In genomic region chr14:101552786-101553231, GRCh38 we compare ENCODE assay signal across 23 cellular contexts. TPM values are rescaled to one million over a fixed set of nuclear protein-coding genes. Genes with fewer than 3 reads are reported as not detected.
A peak's percentile ranks its signal among the peaks of the same experiment; 100 is the strongest.
DNase-seq lines count a peak whose midpoint lies in the region; ATAC-seq, FAIRE-seq and TF ChIP-seq lines count a peak whose summit lies in the region.
"Had no signal": no experiment of that assay in that cellular context is flagged by ENCODE, and none has a peak within 500 bp of the region (broad histone marks: within the 10 kb centered on the region; RNA-seq: fewer than 3 reads in every experiment).

No MANE protein-coding gene starts in this region.

- no peak overlapping the region for H3K4ac ChIP-seq in trophoblast cell (ENCODE audit: low read depth, low read length)

- no peak overlapping the region for H2BK12ac ChIP-seq in trophoblast cell (ENCODE audit: low read length)

- H3K4me3 Mint-ChIP-seq in glutamatergic neuron (ENCODE audit: unreplicated experiment) = no peak overlapping the region
- no peak overlapping the region for H3K4me3 Mint-ChIP-seq in CD4-positive, alpha-beta memory T cell
- H3K4me3 Mint-ChIP-seq: CD8-positive, alpha-beta memory T cell had no signal

- no peak overlapping the region for H2AFZ ChIP-seq in trophoblast cell (ENCODE audit: insufficient read depth, low read length, poor library complexity)

- FAIRE-seq in A549 (lab: Jason Lieb, UNC) = peak; percentile 89
- FAIRE-seq: D721Med, GM12892, GM18507, RCC 7860 had no signal

- H3K36me3 ChIP-seq in colonic mucosa (no peaks in the 10 kb centered on the region), trophoblast cell (ENCODE audit: control insufficient read depth in 1 of 2, insufficient read depth in 2 of 2, low read length in 2 of 2) (peaks cover 2 to 5% of the 10 kb centered on the region in 2 experiments)
- no peaks in the 10 kb centered on the region for H3K36me3 ChIP-seq in CD4-positive, alpha-beta memory T cell (ENCODE audit: insufficient read depth, low read length)
- H3K36me3 ChIP-seq: BLaER1 treated with 17β-estradiol and CSF1 and Interleukin-3, amounts not matched to agents 10 nM and 100 nM had no signal

- intact Hi-C loops in colonic mucosa (cut with DNase I) = no loop called here
- intact Hi-C loops in CD4-positive, alpha-beta memory T cell (cut with micrococcal nuclease) = no loop called here

- no peak overlapping the region for H3K9ac ChIP-seq in colonic mucosa (ENCODE audit: low read depth in 2 of 2, low read length in 2 of 2)
- peak overlapping the region; percentile 17 for H3K9ac ChIP-seq in trophoblast cell (ENCODE audit: low read length)
- H3K9ac ChIP-seq: BLaER1 treated with 17β-estradiol and CSF1 and Interleukin-3, amounts not matched to agents 10 nM and 100 nM; KMS-11 had no signal

- no peaks in the 10 kb centered on the region for H3K9me3 ChIP-seq in A549
- H3K9me3 ChIP-seq in colonic mucosa = no peaks in the 10 kb centered on the region
- no peaks in the 10 kb centered on the region for H3K9me3 ChIP-seq in trophoblast cell (ENCODE audit: insufficient read depth, low read depth, low read length)
- no peaks in the 10 kb centered on the region for H3K9me3 ChIP-seq in CD4-positive, alpha-beta memory T cell (ENCODE audit: control insufficient read depth in 1 of 2, low read length in 2 of 2)
- H3K9me3 ChIP-seq: BLaER1 treated with 17β-estradiol and CSF1 and Interleukin-3, amounts not matched to agents 10 nM and 100 nM had no signal

- TF ChIP-seq POLR2A in A549 (IDR thresholded peaks at IDR 0.05; ENCODE audit: low read length) = no peak

- no peaks in the 10 kb centered on the region for H3K36me3 Mint-ChIP-seq in glutamatergic neuron (ENCODE audit: unreplicated experiment)
- H3K36me3 Mint-ChIP-seq in CD4-positive, alpha-beta memory T cell = no peaks in the 10 kb centered on the region
- H3K36me3 Mint-ChIP-seq: CD8-positive, alpha-beta memory T cell had no signal

- no peaks in the 10 kb centered on the region for H3K79me1 ChIP-seq in trophoblast cell (ENCODE audit: low read length)

- H2BK5ac ChIP-seq in trophoblast cell (ENCODE audit: low read depth, low read length, poor library complexity) = no peak overlapping the region

- H4K12ac ChIP-seq in trophoblast cell (ENCODE audit: low read depth, low read length) = no peak overlapping the region

- H3K4me3 ChIP-seq in A549 (no peak overlapping the region), colonic mucosa (no peak overlapping the region), trophoblast cell (ENCODE audit: low read depth, low read length) (no peak overlapping the region)
- no peak overlapping the region for H3K4me3 ChIP-seq in CD4-positive, alpha-beta memory T cell (ENCODE audit: low read length in 2 of 2)
- H3K4me3 ChIP-seq: BLaER1 treated with 17β-estradiol and CSF1 and Interleukin-3, amounts not matched to agents 10 nM and 100 nM had no signal

- TF ChIP-seq CTCF in A549 (IDR thresholded peaks at IDR 0.05) = no peak
- TF ChIP-seq CTCF in colonic mucosa (IDR thresholded peaks at IDR 0.05) = no peak
- no peak for TF ChIP-seq CTCF in glutamatergic neuron (IDR thresholded peaks at IDR 0.05; ENCODE audit: partially characterized antibody, unreplicated experiment)

- no peak overlapping the region for H2BK120ac ChIP-seq in trophoblast cell (ENCODE audit: insufficient read depth, low read length, poor library complexity)

- H3K79me2 ChIP-seq in trophoblast cell (ENCODE audit: control insufficient read depth, insufficient read depth, low read length, poor library complexity) = no peaks in the 10 kb centered on the region

- H4K91ac ChIP-seq in trophoblast cell (ENCODE audit: low read depth, low read length) = no peak overlapping the region

- H3K27me3 Mint-ChIP-seq in glutamatergic neuron (ENCODE audit: unreplicated experiment) = peaks cover 16% of the 10 kb centered on the region
- H3K27me3 Mint-ChIP-seq in CD4-positive, alpha-beta memory T cell = peaks cover 11 to 20% of the 10 kb centered on the region in 2 donors

- peaks cover 50% of the 10 kb centered on the region for H3K4me1 ChIP-seq in A549
- H3K4me1 ChIP-seq in colonic mucosa = no peaks in the 10 kb centered on the region
- no peaks in the 10 kb centered on the region for H3K4me1 ChIP-seq in trophoblast cell (ENCODE audit: control insufficient read depth in 1 of 2, insufficient read depth in 2 of 2, low read length in 2 of 2)
- H3K4me1 ChIP-seq in CD4-positive, alpha-beta memory T cell (ENCODE audit: insufficient read depth, low read length) = no peaks in the 10 kb centered on the region

- no peak for TF ChIP-seq RAD21 in A549 (conservative IDR thresholded peaks at IDR 0.05 in 1 of 2, IDR thresholded peaks at IDR 0.05 in 1 of 2)

- H2AK5ac ChIP-seq in trophoblast cell (ENCODE audit: low read length) = no peak overlapping the region

- TF ChIP-seq EP300 in A549 (IDR thresholded peaks at IDR 0.05) = peak in 1 of 2 experiments; percentile 54; a peak in 1 of 5 replicates

- no peak overlapping the region for H4K8ac ChIP-seq in trophoblast cell (ENCODE audit: low read depth, low read length)

- POLR2A ChIA-PET in A549 (lab: Yijun Ruan, JAX) = interaction anchor here (1.2 to 2.1 kb wide), 2 partner anchors 72 to 76 kb away, joined by 6 to 12 read pairs; no protein-coding TSS in a partner anchor
- POLR2A ChIA-PET in CD4-positive, alpha-beta memory T cell (lab: Charles Lee; ENCODE audit: partially characterized antibody) = no interaction called here

- H3K27ac ChIP-seq in A549 = peak overlapping the region; percentile 56 to 80; a peak in 5 of 6 replicates
- H3K27ac ChIP-seq in colonic mucosa = no peak overlapping the region
- no peak overlapping the region for H3K27ac ChIP-seq in trophoblast cell (ENCODE audit: low read depth, low read length)
- no peak overlapping the region for H3K27ac ChIP-seq in CD4-positive, alpha-beta memory T cell (ENCODE audit: low read depth, low read length)
- H3K27ac ChIP-seq: BLaER1 treated with 17β-estradiol and CSF1 and Interleukin-3, amounts not matched to agents 10 nM and 100 nM; KMS-11 had no signal

- no peak overlapping the region for H3K23ac ChIP-seq in trophoblast cell (ENCODE audit: low read length)

- no peak overlapping the region for H3K27ac Mint-ChIP-seq in glutamatergic neuron (ENCODE audit: unreplicated experiment)
- no peak overlapping the region for H3K27ac Mint-ChIP-seq in CD4-positive, alpha-beta memory T cell

- no peaks in the 10 kb centered on the region for H3K27me3 ChIP-seq in colonic mucosa
- no peaks in the 10 kb centered on the region for H3K27me3 ChIP-seq in trophoblast cell (ENCODE audit: insufficient read depth, low read length)
- no peaks in the 10 kb centered on the region for H3K27me3 ChIP-seq in CD4-positive, alpha-beta memory T cell (ENCODE audit: insufficient read depth, low read length)

- peak; percentile 83 to 92 for DNase-seq in A549 (ENCODE audit: low read depth in 1 of 2, low spot score in 1 of 2)
- DNase-seq in NCI-H460 (ENCODE audit: extremely low read depth, low read depth) = peak; percentile 67
- DNase-seq in colonic mucosa = peak; percentile 46
- DNase-seq in trophoblast cell = no peak
- no peak for DNase-seq in NCI-H2227 treated with DMSO at 0.1 percent for 48 hours (lab: John Stamatoyannopoulos, UW)
- no peak for DNase-seq in glutamatergic neuron
- DNase-seq in CD4-positive, alpha-beta memory T cell = no peak
- DNase-seq: CD8-positive, alpha-beta memory T cell; GOT3; NCI-H1048; NCI-H1436; NCI-H2029; NCI-H2171; NCI-H446 treated with DMSO at 0.1 percent for 48 hours; SIG-M5 had no signal

- WGBS in A549 (ENCODE audit: missing lambda C conversion rate) = 13% methylated on average over 8 of the region's 9 CpGs
- no CpG with 5 or more reads among the region's 9 CpGs for WGBS in trophoblast cell (ENCODE audit: extremely low coverage, insufficient coverage, insufficient read length)

- no peak overlapping the region for H3K18ac ChIP-seq in trophoblast cell (ENCODE audit: low read length)

- H3K14ac ChIP-seq in trophoblast cell (ENCODE audit: low read length) = no peak overlapping the region

- peaks cover 12% of the 10 kb centered on the region for H3K9me3 Mint-ChIP-seq in glutamatergic neuron (ENCODE audit: unreplicated experiment)
- no peaks in the 10 kb centered on the region for H3K9me3 Mint-ChIP-seq in CD4-positive, alpha-beta memory T cell

- ATAC-seq in A549 = peak; percentile 62 to 88

- H3K4me2 ChIP-seq in A549 (peak overlapping the region; percentile 44), trophoblast cell (ENCODE audit: low read length) (no peak overlapping the region)
- H3K4me2 ChIP-seq: BLaER1 treated with 17β-estradiol and CSF1 and Interleukin-3, amounts not matched to agents 10 nM and 100 nM; KMS-11 had no signal

- H3K4me1 Mint-ChIP-seq in glutamatergic neuron (ENCODE audit: low read depth, unreplicated experiment) = no peaks in the 10 kb centered on the region
- peaks cover 0 to 4% (median 2%) of the 10 kb centered on the region in 4 donors for H3K4me1 Mint-ChIP-seq in CD4-positive, alpha-beta memory T cell
- H3K4me1 Mint-ChIP-seq: CD8-positive, alpha-beta memory T cell had no signal

- CTCF ChIA-PET in A549 (lab: Yijun Ruan, JAX) = no interaction called here
- CTCF ChIA-PET in CD4-positive, alpha-beta memory T cell (lab: Charles Lee; ENCODE audit: partially characterized antibody) = no interaction called here

TF ChIP-seq in A549, 52 proteins besides CTCF, POLR2A, EP300 and RAD21 (continues in another document):
- TF ChIP-seq MAX (IDR thresholded peaks at IDR 0.05) = peak; percentile 73; the same call in 1 of the 2 replicates
- TF ChIP-seq MAFK (IDR thresholded peaks at IDR 0.05; ENCODE audit: partially characterized antibody) = no peak
- no peak for TF ChIP-seq E2F6 (IDR thresholded peaks at IDR 0.05; ENCODE audit: borderline replicate concordance, low read depth)

RNA-seq across cellular contexts. Expression of gene DIO3, which starts 8.5 kb away (rescaled TPM):
- polyA plus RNA-seq in A549 (2011; rRNA removed) (0.04 TPM in 1 of 2 replicates, not detected in the other), A549 (2017; fragmentation: RNase III; extraction: RNeasy Plus Mini Kit Qiagen cat#74134 plus additional on column Dnase treatment) (0.08 to 0.09 TPM in 2 of 3 replicates, not detected in the other)
- 0.09 and 0.14 TPM in 2 replicates for polyA plus RNA-seq in A549 (2012; cell fraction: cytosol; rRNA removed)
- polyA plus RNA-seq in A549 (2012; cell fraction: nucleus; rRNA removed) = 0.12 and 0.23 TPM in 2 replicates
- not detected in 2 replicates for polyA minus RNA-seq in A549 (2011; rRNA and poly(A)+ RNA removed)
- not detected in 2 replicates for total RNA-seq in NCI-H460 (2014; rRNA removed; shearing (Covaris generic))
- polyA plus RNA-seq in NCI-H460 (2014; cell fraction: nucleus; rRNA removed) = not detected in 2 replicates
- total RNA-seq in colonic mucosa (under 1 TPM; 0.16 to 0.35 TPM), glutamatergic neuron (ENCODE audit: unreplicated experiment) (not detected)
- 106 and 119 TPM in 2 replicates for polyA plus RNA-seq in trophoblast cell (2013)
- not detected for total RNA-seq in CD4-positive, alpha-beta memory T cell
- not detected for polyA plus RNA-seq in CD4-positive, alpha-beta memory T cell
- total RNA-seq: A673; CD8-positive, alpha-beta memory T cell; M059J had no signal
- polyA plus RNA-seq: CD8-positive, alpha-beta memory T cell had no signal

Comparison
In these comparisons a context has a peak if more than half of its experiments do, and no peak if none do; other contexts are left out.
1. DNase-seq: peak in A549 (2 of 2), NCI-H460 (single experiment) and colonic mucosa (single experiment); none in trophoblast cell (0 of 2), NCI-H2227 treated with DMSO at 0.1 percent for 48 hours (single experiment), glutamatergic neuron (single experiment) and CD4-positive, alpha-beta memory T cell (0 of 5).
2. H3K27ac ChIP-seq: peak in A549 (2 of 2); none in colonic mucosa (single experiment), trophoblast cell (single experiment) and CD4-positive, alpha-beta memory T cell (single experiment).